Comparison of ENCODE assay signal across 8 cellular contexts in the genomic region with DNA sequence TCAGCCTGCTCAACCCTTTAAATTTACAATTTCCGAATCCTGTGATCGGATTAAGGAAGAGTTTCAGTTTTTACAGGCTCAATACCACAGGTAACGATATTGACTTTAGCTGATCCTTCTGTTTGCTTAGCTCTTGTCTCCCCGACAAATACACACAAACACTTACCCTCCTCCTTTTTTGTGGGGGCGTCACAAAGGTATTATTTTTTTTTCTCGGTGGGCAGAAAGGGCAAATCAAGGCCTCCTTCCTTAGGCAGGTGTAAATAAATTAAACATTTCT. TPM values are rescaled to one million over a fixed set of nuclear protein-coding genes. Genes with fewer than 3 reads are reported as not detected.
DNase-seq lines count a peak whose midpoint lies in the region; ATAC-seq, FAIRE-seq and TF ChIP-seq lines count a peak whose summit lies in the region.

No MANE protein-coding gene starts in this region.

- TF ChIP-seq POLR2A in H1 (IDR thresholded peaks at IDR 0.05; ENCODE audit: control extremely low read depth in 1 of 2, low read depth in 2 of 2, low read length in 2 of 2): no peak

- in situ Hi-C loops in Caki2 (cut with HindIII; ENCODE audit: low pct_unique_long_range_greater_than_20kb, low sequenced_read_pairs): no loop called here

- H3K23ac ChIP-seq in H1 (ENCODE audit: insufficient read length): no peak overlapping the region

- no peaks in the 10 kb centered on the region for H3K27me3 ChIP-seq in H1 (replicated peaks in 1 of 4; ENCODE audit: control insufficient read depth in 3 of 4, extremely low read depth in 1 of 4, insufficient read depth in 3 of 4, low read length in 3 of 4)
- no peaks in the 10 kb centered on the region for H3K27me3 ChIP-seq in neuron (ENCODE audit: insufficient read depth, low read length)

- no peaks in the 10 kb centered on the region for H3K79me1 ChIP-seq in H1 (ENCODE audit: low read depth, low read length)

- H3K4me2 ChIP-seq in H1 (ENCODE audit: insufficient read depth in 1 of 2, low read depth in 2 of 2, low read length in 2 of 2): peak overlapping the region; percentile 75 to 81

- FAIRE-seq in H1 (lab: Jason Lieb, UNC): no peak

- POLR2A ChIA-PET in H1 (lab: Charles Lee; ENCODE audit: partially characterized antibody): interaction anchor here (0.6 to 0.9 kb wide), 2 partner anchors 9 to 934 kb away, joined by 4 to 5 read pairs; no protein-coding TSS in a partner anchor

- H2AFZ ChIP-seq in H1 (ENCODE audit: low read length) (no peak overlapping the region), neuron (ENCODE audit: low read depth, low read length) (no peak overlapping the region)

- H3K9me3 ChIP-seq in H1 (ENCODE audit: insufficient read depth in 2 of 2, low read depth in 1 of 2, low read length in 1 of 2) (no peaks in the 10 kb centered on the region), neuron (ENCODE audit: low read length) (no peaks in the 10 kb centered on the region)

- no peak overlapping the region for H3K4ac ChIP-seq in H1 (replicated peaks; ENCODE audit: insufficient read length, low read depth, low read length)

- CTCF ChIA-PET in H1 (lab: Charles Lee; ENCODE audit: partially characterized antibody): interaction anchor here (0.7 to 1.4 kb wide), 2 partner anchors 22 to 96 kb away, joined by 3 read pairs; no protein-coding TSS in a partner anchor

- H2BK5ac ChIP-seq in H1 (ENCODE audit: low read depth, low read length): no peak overlapping the region

- H3K9ac ChIP-seq in H1 (replicated peaks in 1 of 4; ENCODE audit: extremely low read depth in 1 of 4, low read depth in 3 of 4, low read length in 3 of 4): peak overlapping the region; percentile 53 to 80 (median 68); a peak in 6 of 7 replicates

- H3K79me2 ChIP-seq in H1 (ENCODE audit: control insufficient read depth in 1 of 2, insufficient read depth in 2 of 2, low read length in 2 of 2): peaks cover 0 to 50% of the 10 kb centered on the region in 2 experiments; a peak in 2 of 4 replicates

- no peak for TF ChIP-seq RAD21 in H1 (IDR thresholded peaks at IDR 0.05 in 1 of 2, conservative IDR thresholded peaks at IDR 0.05 in 1 of 2; ENCODE audit: low read depth in 2 of 2, low read length in 2 of 2)

- peak overlapping the region; percentile 77 to 99 (median 81) for H3K4me3 ChIP-seq in H1 (ENCODE audit: extremely low read depth in 1 of 4, insufficient read depth in 2 of 4, low read depth in 3 of 4, low read length in 4 of 4)
- peak overlapping the region; percentile 95 for H3K4me3 ChIP-seq in neuron (ENCODE audit: low read length)

- H4K5ac ChIP-seq in H1 (ENCODE audit: insufficient read length, low read depth, low read length): no peak overlapping the region

- no peak overlapping the region for H4K91ac ChIP-seq in H1 (replicated peaks; ENCODE audit: insufficient read length, low read length)

- no peak overlapping the region for H2BK120ac ChIP-seq in H1 (replicated peaks; ENCODE audit: low read depth, low read length)

- peaks cover 0 to 8% (median 3%) of the 10 kb centered on the region in 4 experiments; a peak in 2 of 7 replicates for H3K4me1 ChIP-seq in H1 (replicated peaks in 1 of 4; ENCODE audit: control insufficient read depth in 3 of 4, insufficient read depth in 4 of 4, low read length in 3 of 4)
- H3K4me1 ChIP-seq in neuron (ENCODE audit: insufficient read depth, low read length): peaks cover 35% of the 10 kb centered on the region

- WGBS in H1 (ENCODE audit: extremely low coverage in 1 of 2, insufficient coverage in 1 of 2, insufficient read length in 1 of 2, insufficient replicate concordance in 2 of 2, low coverage in 1 of 2, low lambda C conversion rate in 2 of 2, missing lambda C conversion rate in 1 of 2), 2 experiments: 5% methylated on average over 6 of the region's 6 CpGs; no CpG with 5 or more reads in 1 of the 2 experiments

- DNase-seq in Caki2 (ENCODE audit: low read depth) (peak; percentile 8), M059J (ENCODE audit: low read depth) (peak; percentile 34), H1 (ENCODE audit: low read depth in 1 of 2, low spot score in 2 of 2) (no peak), NCI-H1694 (lab: John Stamatoyannopoulos, UW) (no peak)
- no peak for DNase-seq in stimulated activated CD4-positive, alpha-beta T cell treated with anti-CD3 and anti-CD28 coated beads, Interleukin-12 subunit alpha, Interleukin-12 subunit beta, amount 100 ng/mL, for 4 hours
- DNase-seq in activated CD4-positive, CD25-positive, alpha-beta regulatory T cell (lab: John Stamatoyannopoulos, UW): no peak

- TF ChIP-seq EP300 in H1 (IDR thresholded peaks at IDR 0.05; ENCODE audit: borderline replicate concordance in 1 of 2, low read depth in 2 of 2, low read length in 2 of 2): no peak

- H3K56ac ChIP-seq in H1 (replicated peaks; ENCODE audit: insufficient read length, low read depth, low read length): no peak overlapping the region

- no peak overlapping the region for H3K14ac ChIP-seq in H1 (ENCODE audit: insufficient read length)

- no peak overlapping the region for H2BK20ac ChIP-seq in H1 (ENCODE audit: low read length)

- peaks cover 8% of the 10 kb centered on the region for H3K23me2 ChIP-seq in H1 (ENCODE audit: low read depth, low read length)

- no peak overlapping the region for H2BK15ac ChIP-seq in H1 (ENCODE audit: low read length)

- no peak overlapping the region; the same call in 1 of the 2 replicates for H3K18ac ChIP-seq in H1 (ENCODE audit: extremely low read depth, low read length)

- H3K36me3 ChIP-seq in H1 (ENCODE audit: control insufficient read depth in 2 of 4, insufficient read depth in 4 of 4, low read length in 3 of 4) (peaks cover 0 to 18% (median 0%) of the 10 kb centered on the region in 4 experiments; a peak in 1 of 8 replicates), neuron (ENCODE audit: insufficient read depth, low read length) (peaks cover 32% of the 10 kb centered on the region)

- no peak for ATAC-seq in HG02884 (IDR thresholded peaks at IDR 0.05; ENCODE audit: unreplicated experiment)

- no peak overlapping the region for H2BK12ac ChIP-seq in H1 (ENCODE audit: low read depth, low read length)

- TF ChIP-seq CTCF in H1 (IDR thresholded peaks at IDR 0.05; ENCODE audit: control extremely low read depth in 1 of 3, insufficient read depth in 1 of 3, low read depth in 1 of 3, low read length in 3 of 3): no peak

- H4K8ac ChIP-seq in H1 (ENCODE audit: extremely low read depth, insufficient read depth, low read length): no peak overlapping the region

- no peak overlapping the region for H3K27ac ChIP-seq in H1 (ENCODE audit: low read depth, low read length)

- no peak overlapping the region for H2AK5ac ChIP-seq in H1 (ENCODE audit: low read depth, low read length)

- no peaks in the 10 kb centered on the region for H4K20me1 ChIP-seq in H1 (replicated peaks in 1 of 2; ENCODE audit: control insufficient read depth in 1 of 2, insufficient read depth in 2 of 2, low read length in 2 of 2)

TF ChIP-seq in H1, 55 proteins besides CTCF, POLR2A, EP300 and RAD21:
- TF ChIP-seq CREB1 (IDR thresholded peaks at IDR 0.05): no peak
- 0 out of 2 replicates have a peak, but pooled peaks have one; percentile 36 for TF ChIP-seq EGR1 (IDR thresholded peaks at IDR 0.05; ENCODE audit: borderline replicate concordance, low read depth, low read length)

RNA-seq across cellular contexts. Expression of a gene that starts 1.9 kb away (rescaled TPM):
- 16.0 and 25.5 TPM in 2 replicates for total RNA-seq in Caki2 (2014; rRNA removed; shearing (Covaris generic); ENCODE audit: low replicate concordance)
- total RNA-seq in M059J (2014; rRNA removed; shearing (Covaris generic)): 205 and 307 TPM in 2 replicates
- total RNA-seq in H1 (2021; fragmentation: NEBNext Ultra II Directional; extraction: Animal tissue kit (Norgen Biotek cat#: 25700)): 36.9 and 39.2 TPM in 2 replicates
- polyA plus RNA-seq in H1 (2011; rRNA removed): 32.4 and 37.2 TPM in 2 replicates
- polyA plus RNA-seq in H1 (2011; cell fraction: cytosol; rRNA removed): 32.6 TPM
- polyA plus RNA-seq in H1 (2011; cell fraction: nucleus; rRNA removed): 50.9 TPM
- 26.7 to 31.6 TPM (median 27.9 TPM) in 4 replicates for polyA plus RNA-seq in H1 (2012, experiment 1 of 2)
- polyA plus RNA-seq in H1 (2012, experiment 2 of 2): 7.9 TPM
- 22.4 TPM for polyA plus RNA-seq in H1 (2013, experiment 1 of 2)
- polyA plus RNA-seq in H1 (2013, experiment 2 of 2): 23.5 TPM
- 75.3 and 97.5 TPM in 2 replicates for polyA minus RNA-seq in H1 (2011; rRNA and poly(A)+ RNA removed)
- polyA minus RNA-seq in H1 (2011; cell fraction: cytosol; rRNA and poly(A)+ RNA removed): 50.1 TPM
- polyA minus RNA-seq in H1 (2011; cell fraction: nucleus; rRNA and poly(A)+ RNA removed): 129 TPM

Comparison
In these comparisons a context has a peak if more than half of its experiments do, and no peak if none do; other contexts are left out.
1. DNase-seq: peak in Caki2 (single experiment) and M059J (single experiment); none in H1 (0 of 2), stimulated activated CD4-positive, alpha-beta T cell treated with anti-CD3 and anti-CD28 coated beads, Interleukin-12 subunit alpha, Interleukin-12 subunit beta, amount 100 ng/mL, for 4 hours (single experiment), activated CD4-positive, CD25-positive, alpha-beta regulatory T cell (0 of 4) and NCI-H1694 (single experiment).